In the genomic region with DNA sequence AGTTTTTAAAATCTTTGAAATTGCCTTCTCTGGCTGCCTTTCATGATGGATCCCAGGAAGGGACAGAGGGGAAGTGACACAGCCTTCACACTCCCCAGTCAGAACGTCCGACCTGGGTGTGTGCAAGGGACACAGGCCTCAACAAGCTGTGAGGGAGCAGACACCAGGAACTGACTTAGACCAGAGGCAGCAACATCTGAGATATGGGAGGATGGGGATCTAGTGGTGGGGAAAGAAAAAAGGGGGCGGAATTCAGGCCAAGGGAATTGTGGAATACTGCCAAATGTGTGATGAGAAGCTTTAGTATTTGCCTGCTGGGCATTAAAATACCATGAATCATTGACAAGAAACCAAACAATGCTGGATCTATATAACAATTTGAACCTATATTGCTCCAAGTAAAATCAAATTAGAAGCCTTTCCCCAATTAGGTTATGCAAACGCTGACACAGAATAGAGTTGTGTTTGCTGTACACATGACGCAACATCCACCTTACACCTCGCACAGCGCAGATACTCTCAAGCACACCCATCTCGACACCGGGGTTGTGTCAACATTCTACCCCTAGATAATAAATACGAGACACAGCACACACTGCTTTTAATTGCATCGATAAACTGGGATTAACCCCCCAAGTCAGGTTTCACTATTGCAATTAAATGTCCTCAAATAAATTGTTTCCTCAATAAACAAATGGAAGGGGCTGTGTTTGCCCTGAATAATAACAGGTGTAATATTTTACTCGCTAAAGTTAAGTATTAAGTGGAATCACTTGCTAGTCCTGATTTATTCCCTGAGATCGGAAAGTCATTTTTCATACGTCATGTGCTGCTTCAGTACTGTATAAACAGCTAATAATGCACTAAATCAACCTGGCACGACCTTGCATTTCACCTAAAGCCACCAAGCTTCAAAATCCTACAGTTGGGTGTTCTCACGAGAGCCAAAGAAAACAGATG, we compare ENCODE assay signal across 17 cellular contexts. TPM values are rescaled to one million over a fixed set of nuclear protein-coding genes. Genes with fewer than 3 reads are reported as not detected.
DNase-seq lines count a peak whose midpoint lies in the region; ATAC-seq and TF ChIP-seq lines count a peak whose summit lies in the region.
"Had no signal": no experiment of that assay in that cellular context is flagged by ENCODE, and none has a peak within 500 bp of the region (broad histone marks: within the 10 kb centered on the region; RNA-seq: fewer than 3 reads in every experiment).

No MANE protein-coding gene starts in this region.

- H3K27me3 ChIP-seq in breast epithelium, result peaks cover 0 to 55% of the 10 kb centered on the region in 2 donors
- peaks cover 95% of the 10 kb centered on the region for H3K27me3 ChIP-seq in transverse colon

- H3K9me3 Mint-ChIP-seq in MCF 10A (ENCODE audit: unreplicated experiment), result no peaks in the 10 kb centered on the region

- no peak for TF ChIP-seq POLR2A in breast epithelium (IDR thresholded peaks at IDR 0.05)
- TF ChIP-seq POLR2A in transverse colon (IDR thresholded peaks at IDR 0.05), result no peak

- H3K36me3 ChIP-seq in breast epithelium, result no peaks in the 10 kb centered on the region
- no peaks in the 10 kb centered on the region for H3K36me3 ChIP-seq in transverse colon
- H3K36me3 ChIP-seq: left lung, prostate gland, stomach, uterus had no signal

- no peak overlapping the region for H3K4me3 ChIP-seq in breast epithelium
- H3K4me3 ChIP-seq in transverse colon, result no peak overlapping the region
- H3K4me3 ChIP-seq: left lung, prostate gland, stomach, uterus had no signal

- TF ChIP-seq EP300 in transverse colon (IDR thresholded peaks at IDR 0.05; ENCODE audit: low read depth), result no peak

- H3K4me1 Mint-ChIP-seq in MCF 10A (ENCODE audit: insufficient read depth, unreplicated experiment), result peaks cover 12% of the 10 kb centered on the region

- H3K27ac Mint-ChIP-seq in MCF 10A (ENCODE audit: low read depth, unreplicated experiment), result peak overlapping the region; percentile 67

- 42 to 48% methylated on average over 14 to 16 of the region's 16 CpGs for WGBS in transverse colon (ENCODE audit: low coverage in 1 of 2), 2 donors

- in situ Hi-C loops in transverse colon (cut with MboI; ENCODE audit: low pct_ligation_motif_present in 1 of 4, low pct_unique_long_range_greater_than_20kb in 1 of 4, low sequenced_read_pairs in 3 of 4), result no loop called here

- BruUV-seq in MCF 10A (replicated peaks; lab: Mats Ljungman, UMichigan), result no TSS peak

- CTCF ChIA-PET in MCF 10A (lab: Yijun Ruan, JAX), result no interaction called here

- no peaks in the 10 kb centered on the region for H3K36me3 Mint-ChIP-seq in MCF 10A (ENCODE audit: insufficient read depth, unreplicated experiment)

- POLR2A ChIA-PET in MCF 10A (lab: Yijun Ruan, JAX), result no interaction called here

- H3K4me1 ChIP-seq in breast epithelium (no peaks in the 10 kb centered on the region), transverse colon (peaks cover 0 to 6% (median 0%) of the 10 kb centered on the region in 4 donors)
- H3K4me1 ChIP-seq: left lung, prostate gland, uterus had no signal

- H3K4me3 Mint-ChIP-seq in MCF 10A (ENCODE audit: unreplicated experiment), result no peak overlapping the region

- ATAC-seq in GM21515 (IDR thresholded peaks at IDR 0.05; ENCODE audit: unreplicated experiment), result no peak
- ATAC-seq: left lung had no signal

- H3K27ac ChIP-seq in breast epithelium (no peak overlapping the region), epithelial cell of prostate (peak overlapping the region; percentile 85), transverse colon (no peak overlapping the region)
- H3K27ac ChIP-seq: left lung, prostate gland, stomach, uterus had no signal

- H3K9me3 ChIP-seq in breast epithelium (no peaks in the 10 kb centered on the region), transverse colon (no peaks in the 10 kb centered on the region)
- H3K9me3 ChIP-seq: left lung, prostate gland, uterus had no signal

- peak; percentile 79 for DNase-seq in MCF 10A (ENCODE audit: unreplicated experiment)
- no peak for DNase-seq in breast epithelium (ENCODE audit: low spot score in 2 of 2)
- DNase-seq in NCI-H748 treated with DMSO at 0.1 percent for 48 hours (lab: John Stamatoyannopoulos, UW), result peak; percentile 89
- DNase-seq in epithelial cell of prostate (ENCODE audit: low read depth, low spot score), result peak; percentile 72
- no peak for DNase-seq in ecto neural progenitor cell (ENCODE audit: low spot score)
- DNase-seq in NCI-H2107 (lab: John Stamatoyannopoulos, UW), result no peak
- no peak for DNase-seq in transverse colon
- DNase-seq: activated naive CD4-positive, alpha-beta T cell treated with anti-CD3 and anti-CD28 coated beads, Interleukin-2, amount 50 U/mL, for 16 hours; effector CD4-positive, alpha-beta T cell; KG1; left lung; NCI-H1105 treated with DMSO at 0.1 percent for 48 hours; NCI-H524 treated with DMSO at 0.1 percent for 48 hours; stomach; uterus had no signal

- peaks cover 17% of the 10 kb centered on the region for H3K27me3 Mint-ChIP-seq in MCF 10A (ENCODE audit: insufficient read depth, unreplicated experiment)

- TF ChIP-seq CTCF in MCF 10A (IDR thresholded peaks at IDR 0.05; ENCODE audit: unreplicated experiment) (no peak), breast epithelium (IDR thresholded peaks at IDR 0.05) (no peak), transverse colon (IDR thresholded peaks at IDR 0.05) (no peak)

- intact Hi-C loops in MCF 10A (cut with micrococcal nuclease) (no loop called here), breast epithelium (cut with DNase I; ENCODE audit: low total_unique reads) (no loop called here), transverse colon (cut with DNase I; ENCODE audit: low total_unique reads) (no loop called here)

RNA-seq across cellular contexts. Expression of a gene that starts 17.4 kb away (rescaled TPM):
- total RNA-seq in MCF 10A (2022) (0.42 and 0.47 TPM in 2 replicates), breast epithelium (under 1 TPM in 2 of 3 donors, not detected in 1; 0.15 to 0.33 TPM), transverse colon (10 to 100 TPM; 11.7 to 23.2 (median 13.1) TPM)

Comparison
In these comparisons a context has a peak if more than half of its experiments do, and no peak if none do; other contexts are left out.
1. DNase-seq: peak in MCF 10A (single experiment), NCI-H748 treated with DMSO at 0.1 percent for 48 hours (single experiment) and epithelial cell of prostate (single experiment); none in breast epithelium (0 of 2), ecto neural progenitor cell (single experiment), NCI-H2107 (single experiment) and transverse colon (single experiment).